13 cellular contexts compared by ENCODE assay signal in the genomic region with DNA sequence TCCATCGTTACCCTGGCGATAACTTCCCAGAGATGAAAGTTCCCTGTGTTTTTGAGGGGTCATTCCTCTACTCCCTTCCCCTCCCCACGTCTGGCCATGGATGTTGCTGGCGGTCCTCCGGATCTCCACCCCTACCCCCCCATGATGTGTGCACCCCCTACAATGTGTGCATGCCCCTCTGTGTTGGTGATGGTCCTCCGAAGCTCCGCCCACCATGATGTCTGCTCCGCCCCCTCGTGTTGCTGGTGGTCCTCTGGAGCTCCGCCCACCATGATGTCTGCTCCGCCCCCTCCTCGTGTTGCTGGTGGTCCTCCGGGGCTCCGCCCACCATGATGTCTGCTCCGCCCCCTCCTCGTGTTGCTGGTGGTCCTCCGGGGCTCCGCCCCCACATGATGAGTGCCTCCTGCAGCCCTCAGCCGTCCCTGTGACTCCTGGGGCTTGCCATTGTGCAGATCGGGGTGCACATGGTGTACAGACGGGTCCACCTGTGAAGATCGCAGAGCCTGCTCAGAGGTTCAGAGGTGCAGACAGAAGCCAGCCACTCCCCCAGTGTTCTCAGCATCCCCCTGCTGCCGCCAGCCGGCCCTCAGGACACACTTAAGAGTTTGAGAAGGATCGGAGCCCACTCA.
DNase-seq lines count a peak whose midpoint lies in the region; ATAC-seq and TF ChIP-seq lines count a peak whose summit lies in the region.
"Had no signal": no experiment of that assay in that cellular context is flagged by ENCODE, and none has a peak within 500 bp of the region (broad histone marks: within the 10 kb centered on the region; RNA-seq: fewer than 3 reads in every experiment).

No MANE protein-coding gene starts in this region.

- TF ChIP-seq CTCF in Loucy (conservative IDR thresholded peaks at IDR 0.05; ENCODE audit: low read length) (no peak), sigmoid colon (IDR thresholded peaks at IDR 0.05) (no peak), colonic mucosa (IDR thresholded peaks at IDR 0.05) (no peak)

- H3K36me3 Mint-ChIP-seq in activated CD4-positive, alpha-beta T cell treated with anti-CD3 and anti-CD28 coated beads, Interleukin-2, amount 10 ng/mL, durations not matched to agents 7 days and 5 days (ENCODE audit: low read depth): peaks cover 74% of the 10 kb centered on the region
- H3K36me3 Mint-ChIP-seq in activated naive CD8-positive, alpha-beta T cell treated with anti-CD3 and anti-CD28 coated beads, Interleukin-2, amount 10 ng/mL, durations not matched to agents 7 days and 5 days: peaks cover 51% of the 10 kb centered on the region

- H3K9me3 ChIP-seq in Loucy (ENCODE audit: insufficient read depth, low read depth, low read length) (no peaks in the 10 kb centered on the region), sigmoid colon (no peaks in the 10 kb centered on the region), colonic mucosa (no peaks in the 10 kb centered on the region)

- CTCF ChIA-PET in activated CD4-positive, alpha-beta T cell treated with anti-CD3 and anti-CD28 coated beads, Interleukin-2, amount 10 ng/mL, durations not matched to agents 7 days and 5 days (lab: Charles Lee): interaction anchor here (0.5 to 1.8 kb wide), 6 partner anchors 11 to 332 kb away, joined by 3 to 6 read pairs (median 3); no protein-coding TSS in a partner anchor

- no peaks in the 10 kb centered on the region for H3K79me2 ChIP-seq in Loucy (ENCODE audit: insufficient read depth, low read length)
- H3K79me2 ChIP-seq: hepatocyte had no signal

- H3F3A ChIP-seq in Loucy (ENCODE audit: low read depth): no peaks in the 10 kb centered on the region

- H3K27ac ChIP-seq in sigmoid colon: peak overlapping the region in 3 of 4 donors; percentile 10 to 72 (median 62)
- H3K27ac ChIP-seq in colonic mucosa: no peak overlapping the region
- H3K27ac ChIP-seq: hepatocyte, HL-60 had no signal

- H4K20me1 ChIP-seq in Loucy (ENCODE audit: insufficient read depth, low read length, poor library complexity, severe bottlenecking): no peaks in the 10 kb centered on the region

- peaks cover 13% of the 10 kb centered on the region for H3K9me3 Mint-ChIP-seq in activated CD4-positive, alpha-beta T cell treated with anti-CD3 and anti-CD28 coated beads, Interleukin-2, amount 10 ng/mL, durations not matched to agents 7 days and 5 days
- no peaks in the 10 kb centered on the region for H3K9me3 Mint-ChIP-seq in activated naive CD8-positive, alpha-beta T cell treated with anti-CD3 and anti-CD28 coated beads, Interleukin-2, amount 10 ng/mL, durations not matched to agents 7 days and 5 days
- H3K9me3 Mint-ChIP-seq: activated B cell treated with CpG ODN at 0.5 μM for 24 hours had no signal

- H3K27me3 ChIP-seq in Loucy (ENCODE audit: insufficient read depth, low read length, poor library complexity, severe bottlenecking): no peaks in the 10 kb centered on the region
- H3K27me3 ChIP-seq in sigmoid colon: no peaks in the 10 kb centered on the region
- no peaks in the 10 kb centered on the region for H3K27me3 ChIP-seq in colonic mucosa
- H3K27me3 ChIP-seq: hepatocyte had no signal

- ATAC-seq in activated naive CD8-positive, alpha-beta T cell treated with anti-CD3 and anti-CD28 coated beads, Interleukin-2, amount 10 ng/mL, durations not matched to agents 7 days and 5 days (ENCODE audit: low read depth): no peak
- no peak for ATAC-seq in GM18870 (IDR thresholded peaks at IDR 0.05; ENCODE audit: unreplicated experiment)

- no peak for DNase-seq in activated CD4-positive, alpha-beta T cell treated with anti-CD3 and anti-CD28 coated beads, Interleukin-2, amount 10 ng/mL, durations not matched to agents 7 days and 5 days
- DNase-seq in activated CD4-positive, alpha-beta T cell treated with anti-CD3 and anti-CD28 coated beads for 48 hours: no peak
- DNase-seq in activated naive CD8-positive, alpha-beta T cell treated with anti-CD3 and anti-CD28 coated beads, Interleukin-2, amount 10 ng/mL, durations not matched to agents 7 days and 5 days: no peak
- peak; percentile 61 for DNase-seq in sigmoid colon
- no peak for DNase-seq in colonic mucosa
- no peak for DNase-seq in activated effector memory CD4-positive, alpha-beta T cell treated with Interleukin-2 at 50 U/mL for 16 hours
- DNase-seq: activated B cell treated with CpG ODN at 0.5 μM for 24 hours, SW 1271 had no signal

- no peak for TF ChIP-seq POLR2A in sigmoid colon (IDR thresholded peaks at IDR 0.05)

- POLR2A ChIA-PET in activated CD4-positive, alpha-beta T cell treated with anti-CD3 and anti-CD28 coated beads, Interleukin-2, amount 10 ng/mL, durations not matched to agents 7 days and 5 days (lab: Charles Lee): no interaction called here
- POLR2A ChIA-PET in activated naive CD8-positive, alpha-beta T cell treated with anti-CD3 and anti-CD28 coated beads, Interleukin-2, amount 10 ng/mL, durations not matched to agents 7 days and 5 days (lab: Charles Lee): interaction anchor here (0.6 to 1.0 kb wide), 5 partner anchors 15 to 143 kb away, joined by 3 to 4 read pairs (median 3); no protein-coding TSS in a partner anchor

- intact Hi-C loops in sigmoid colon (cut with DNase I) (loop anchor here (5.0 to 10.0 kb wide), 2 partner anchors 72 to 385 kb away; a partner anchor contains a TSS), colonic mucosa (cut with DNase I) (no loop called here)

- 91 to 93% methylated on average over 25 of the region's 25 CpGs for WGBS in sigmoid colon, 2 donors

- H3K4me3 ChIP-seq in Loucy (ENCODE audit: low read length, poor library complexity, severe bottlenecking) (no peak overlapping the region), sigmoid colon (no peak overlapping the region), colonic mucosa (no peak overlapping the region)
- H3K4me3 ChIP-seq: hepatocyte had no signal

- no peak overlapping the region for H3K4me3 Mint-ChIP-seq in activated CD4-positive, alpha-beta T cell treated with anti-CD3 and anti-CD28 coated beads, Interleukin-2, amount 10 ng/mL, durations not matched to agents 7 days and 5 days
- no peak overlapping the region for H3K4me3 Mint-ChIP-seq in activated naive CD8-positive, alpha-beta T cell treated with anti-CD3 and anti-CD28 coated beads, Interleukin-2, amount 10 ng/mL, durations not matched to agents 7 days and 5 days
- H3K4me3 Mint-ChIP-seq: activated B cell treated with CpG ODN at 0.5 μM for 24 hours, nephron progenitor cell had no signal

- H3K4me1 ChIP-seq in Loucy (ENCODE audit: insufficient read depth, low read length, poor library complexity, severe bottlenecking) (peaks cover 30% of the 10 kb centered on the region), sigmoid colon (peaks cover 0 to 45% (median 40%) of the 10 kb centered on the region in 4 donors), colonic mucosa (no peaks in the 10 kb centered on the region)

- no peaks in the 10 kb centered on the region for H3K9me2 ChIP-seq in Loucy (replicated peaks; ENCODE audit: low read depth, low read length)

- no peak for TF ChIP-seq EP300 in sigmoid colon (IDR thresholded peaks at IDR 0.05)

- no peaks in the 10 kb centered on the region for H3K27me3 Mint-ChIP-seq in activated CD4-positive, alpha-beta T cell treated with anti-CD3 and anti-CD28 coated beads, Interleukin-2, amount 10 ng/mL, durations not matched to agents 7 days and 5 days
- H3K27me3 Mint-ChIP-seq in activated naive CD8-positive, alpha-beta T cell treated with anti-CD3 and anti-CD28 coated beads, Interleukin-2, amount 10 ng/mL, durations not matched to agents 7 days and 5 days: no peaks in the 10 kb centered on the region
- H3K27me3 Mint-ChIP-seq: activated B cell treated with CpG ODN at 0.5 μM for 24 hours had no signal

- H2AFZ ChIP-seq in Loucy (ENCODE audit: low read length): no peak overlapping the region
- H2AFZ ChIP-seq: hepatocyte had no signal

- H3K4me2 ChIP-seq in Loucy (ENCODE audit: low read depth, low read length, poor library complexity, severe bottlenecking): no peak overlapping the region
- H3K4me2 ChIP-seq: hepatocyte had no signal

- peaks cover 92% of the 10 kb centered on the region for H3K4me1 Mint-ChIP-seq in activated CD4-positive, alpha-beta T cell treated with anti-CD3 and anti-CD28 coated beads, Interleukin-2, amount 10 ng/mL, durations not matched to agents 7 days and 5 days
- peaks cover 50% of the 10 kb centered on the region for H3K4me1 Mint-ChIP-seq in activated naive CD8-positive, alpha-beta T cell treated with anti-CD3 and anti-CD28 coated beads, Interleukin-2, amount 10 ng/mL, durations not matched to agents 7 days and 5 days

- H3K36me3 ChIP-seq in Loucy (ENCODE audit: insufficient read depth, low read length) (no peaks in the 10 kb centered on the region; the same call in 1 of the 2 replicates), sigmoid colon (no peaks in the 10 kb centered on the region), colonic mucosa (no peaks in the 10 kb centered on the region)

- H3K9ac ChIP-seq in Loucy (ENCODE audit: low read depth, low read length, poor library complexity, severe bottlenecking) (peak overlapping the region; percentile 48), colonic mucosa (ENCODE audit: low read depth in 2 of 2, low read length in 2 of 2) (no peak overlapping the region)

- H3K27ac Mint-ChIP-seq in activated CD4-positive, alpha-beta T cell treated with anti-CD3 and anti-CD28 coated beads, Interleukin-2, amount 10 ng/mL, durations not matched to agents 7 days and 5 days: peak overlapping the region; percentile 96
- H3K27ac Mint-ChIP-seq in activated naive CD8-positive, alpha-beta T cell treated with anti-CD3 and anti-CD28 coated beads, Interleukin-2, amount 10 ng/mL, durations not matched to agents 7 days and 5 days: peak overlapping the region; percentile 95
- H3K27ac Mint-ChIP-seq: activated B cell treated with CpG ODN at 0.5 μM for 24 hours, nephron progenitor cell had no signal
